24 cellular contexts compared by ENCODE assay signal in genomic region chr2:82728090-82728489, GRCh38.
DNase-seq lines count a peak whose midpoint lies in the region; ATAC-seq, FAIRE-seq and TF ChIP-seq lines count a peak whose summit lies in the region.
"Had no signal": no experiment of that assay in that cellular context is flagged by ENCODE, and none has a peak within 500 bp of the region (broad histone marks: within the 10 kb centered on the region; RNA-seq: fewer than 3 reads in every experiment).

No MANE protein-coding gene starts in this region.

- H2BK20ac ChIP-seq in H1 (ENCODE audit: low read length) = no peak overlapping the region

- DNase-seq in A549 (ENCODE audit: low read depth in 1 of 2, low spot score in 1 of 2) = no peak
- DNase-seq in GM23338 (ENCODE audit: low spot score) = no peak
- DNase-seq in OCI-M1 (lab: John Stamatoyannopoulos, UW) = peak; percentile 1
- DNase-seq in H1 (ENCODE audit: low read depth in 1 of 2, low spot score in 2 of 2) = no peak
- DNase-seq in OCI-LY7 (ENCODE audit: low spot score) = no peak
- DNase-seq in NCI-H1092 treated with DMSO at 0.1 percent for 48 hours (lab: John Stamatoyannopoulos, UW) = no peak
- DNase-seq: 8988T; AML-193; Caco-2; Calu3; CD4-positive, alpha-beta T cell; CD8-positive, alpha-beta T cell; DMS79 treated with DMSO at 0.1 percent for 48 hours; GF-D8 had no signal

- H3K14ac ChIP-seq in H1 (ENCODE audit: insufficient read length) = no peak overlapping the region

- H3K4me1 Mint-ChIP-seq in GM23338 = peaks cover 7% of the 10 kb centered on the region; the same call in 2 of the 3 replicates
- H3K4me1 Mint-ChIP-seq: B cell had no signal

- BruUV-seq in OCI-LY7 (replicated peaks; lab: Mats Ljungman, UMichigan) = no TSS peak

- H3K56ac ChIP-seq in H1 (replicated peaks; ENCODE audit: insufficient read length, low read depth, low read length) = no peak overlapping the region

- no peak overlapping the region for H2AK5ac ChIP-seq in H1 (ENCODE audit: low read depth, low read length)

- intact Hi-C loops in OCI-LY7 (cut with micrococcal nuclease; ENCODE audit: unreplicated experiment) = no loop called here

- H3K4me2 ChIP-seq in A549 = no peak overlapping the region
- H3K4me2 ChIP-seq in GM23338 = no peak overlapping the region
- H3K4me2 ChIP-seq in H1 (ENCODE audit: insufficient read depth in 1 of 2, low read depth in 2 of 2, low read length in 2 of 2) = no peak overlapping the region
- H3K4me2 ChIP-seq in OCI-LY7 (ENCODE audit: low read length) = no peak overlapping the region
- H3K4me2 ChIP-seq: BLaER1 treated with 17β-estradiol and CSF1 and Interleukin-3, amounts not matched to agents 10 nM and 100 nM had no signal

- no peak overlapping the region for H4K8ac ChIP-seq in H1 (ENCODE audit: extremely low read depth, insufficient read depth, low read length)

- POLR2A ChIA-PET in A549 (lab: Yijun Ruan, JAX) (no interaction called here), H1 (lab: Charles Lee; ENCODE audit: partially characterized antibody) (no interaction called here), OCI-LY7 (lab: Charles Lee) (no interaction called here)

- H3K9me3 ChIP-seq in A549 (no peaks in the 10 kb centered on the region; the same call in 2 of the 3 replicates), H1 (ENCODE audit: insufficient read depth in 2 of 2, low read depth in 1 of 2, low read length in 1 of 2) (no peaks in the 10 kb centered on the region), OCI-LY7 (ENCODE audit: low read length) (no peaks in the 10 kb centered on the region)
- H3K9me3 ChIP-seq: BLaER1 treated with 17β-estradiol and CSF1 and Interleukin-3, amounts not matched to agents 10 nM and 100 nM; Caco-2 had no signal

- no peak overlapping the region for H3K23ac ChIP-seq in H1 (ENCODE audit: insufficient read length)

- H3K9me3 Mint-ChIP-seq in GM23338 = no peaks in the 10 kb centered on the region

- H4K5ac ChIP-seq in H1 (ENCODE audit: insufficient read length, low read depth, low read length) = no peak overlapping the region

- no peaks in the 10 kb centered on the region for H3F3A ChIP-seq in GM23338 (replicated peaks; ENCODE audit: low read depth)

- H3K79me1 ChIP-seq in H1 (ENCODE audit: low read depth, low read length) = no peaks in the 10 kb centered on the region

- H3K9ac ChIP-seq in H1 (replicated peaks in 1 of 4; ENCODE audit: extremely low read depth in 1 of 4, low read depth in 3 of 4, low read length in 3 of 4) = no peak overlapping the region
- H3K9ac ChIP-seq: BLaER1 treated with 17β-estradiol and CSF1 and Interleukin-3, amounts not matched to agents 10 nM and 100 nM had no signal

- H2BK12ac ChIP-seq in H1 (ENCODE audit: low read depth, low read length) = no peak overlapping the region

- TF ChIP-seq EP300 in A549 (IDR thresholded peaks at IDR 0.05) = no peak
- TF ChIP-seq EP300 in H1 (IDR thresholded peaks at IDR 0.05; ENCODE audit: borderline replicate concordance in 1 of 2, low read depth in 2 of 2, low read length in 2 of 2) = no peak

- H3K4me3 ChIP-seq in A549 (no peak overlapping the region), GM23338 (no peak overlapping the region), H1 (ENCODE audit: extremely low read depth in 1 of 4, insufficient read depth in 2 of 4, low read depth in 3 of 4, low read length in 4 of 4) (no peak overlapping the region), OCI-LY7 (ENCODE audit: low read depth, low read length, poor library complexity, severe bottlenecking) (no peak overlapping the region)
- H3K4me3 ChIP-seq: BLaER1 treated with 17β-estradiol and CSF1 and Interleukin-3, amounts not matched to agents 10 nM and 100 nM had no signal

- H3K27me3 Mint-ChIP-seq in GM23338 (ENCODE audit: insufficient read depth, low read depth, poor library complexity) = no peaks in the 10 kb centered on the region
- H3K27me3 Mint-ChIP-seq: B cell; CD4-positive, alpha-beta T cell had no signal

- FAIRE-seq in A549 (lab: Jason Lieb, UNC) = no peak
- FAIRE-seq in H1 (lab: Jason Lieb, UNC) = no peak
- FAIRE-seq: A204.1, D721Med, G401.6, GM12891, GM19239 had no signal

- H2BK5ac ChIP-seq in H1 (ENCODE audit: low read depth, low read length) = no peak overlapping the region

- H3K23me2 ChIP-seq in H1 (ENCODE audit: low read depth, low read length) = no peaks in the 10 kb centered on the region

- no peaks in the 10 kb centered on the region for H3K4me1 ChIP-seq in A549
- H3K4me1 ChIP-seq in GM23338 (ENCODE audit: insufficient read depth) = no peaks in the 10 kb centered on the region
- no peaks in the 10 kb centered on the region for H3K4me1 ChIP-seq in H1 (replicated peaks in 1 of 4; ENCODE audit: control insufficient read depth in 3 of 4, insufficient read depth in 4 of 4, low read length in 3 of 4)
- H3K4me1 ChIP-seq in OCI-LY7 (ENCODE audit: insufficient read depth, low read length, poor library complexity, severe bottlenecking) = no peaks in the 10 kb centered on the region
- H3K4me1 ChIP-seq: BLaER1 treated with 17β-estradiol and CSF1 and Interleukin-3, amounts not matched to agents 10 nM and 100 nM; Caco-2 had no signal

- no peak overlapping the region for H3K4me3 Mint-ChIP-seq in GM23338
- H3K4me3 Mint-ChIP-seq: B cell; CD4-positive, alpha-beta T cell; CD8-positive, alpha-beta T cell had no signal

- ATAC-seq in A549 = no peak
- ATAC-seq in GM23338 = no peak
- no peak for ATAC-seq in HG02981 (IDR thresholded peaks at IDR 0.05; ENCODE audit: unreplicated experiment)
- ATAC-seq in GM19467 (IDR thresholded peaks at IDR 0.05; ENCODE audit: unreplicated experiment) = no peak
- ATAC-seq: CD8-positive, alpha-beta T cell had no signal

- CTCF ChIA-PET in A549 (lab: Yijun Ruan, JAX) = no interaction called here
- CTCF ChIA-PET in H1 (lab: Charles Lee; ENCODE audit: partially characterized antibody) = no interaction called here
- CTCF ChIA-PET in OCI-LY7 (lab: Charles Lee; ENCODE audit: unreplicated experiment) = no interaction called here

- H3K9me2 ChIP-seq in GM23338 (ENCODE audit: insufficient read depth) (no peaks in the 10 kb centered on the region), OCI-LY7 (ENCODE audit: insufficient read depth, low read length) (no peaks in the 10 kb centered on the region)

- no peak overlapping the region for H2BK15ac ChIP-seq in H1 (ENCODE audit: low read length)

- TF ChIP-seq RAD21 in A549 (conservative IDR thresholded peaks at IDR 0.05 in 1 of 2, IDR thresholded peaks at IDR 0.05 in 1 of 2) = no peak
- TF ChIP-seq RAD21 in H1 (IDR thresholded peaks at IDR 0.05 in 1 of 2, conservative IDR thresholded peaks at IDR 0.05 in 1 of 2; ENCODE audit: low read depth in 2 of 2, low read length in 2 of 2) = no peak

- TF ChIP-seq POLR2A in A549 (IDR thresholded peaks at IDR 0.05; ENCODE audit: low read length) (no peak), H1 (IDR thresholded peaks at IDR 0.05; ENCODE audit: control extremely low read depth in 1 of 2, low read depth in 2 of 2, low read length in 2 of 2) (no peak)

- no peaks in the 10 kb centered on the region for H3K27me3 ChIP-seq in GM23338 (ENCODE audit: insufficient read depth)
- no peaks in the 10 kb centered on the region for H3K27me3 ChIP-seq in H1 (replicated peaks in 1 of 4; ENCODE audit: control insufficient read depth in 3 of 4, extremely low read depth in 1 of 4, insufficient read depth in 3 of 4, low read length in 3 of 4)
- H3K27me3 ChIP-seq: BLaER1 treated with 17β-estradiol and CSF1 and Interleukin-3, amounts not matched to agents 10 nM and 100 nM had no signal

- no peak overlapping the region for H3K27ac ChIP-seq in A549
- H3K27ac ChIP-seq in GM23338 (ENCODE audit: low read depth) = no peak overlapping the region
- no peak overlapping the region for H3K27ac ChIP-seq in H1 (ENCODE audit: low read depth, low read length)
- H3K27ac ChIP-seq in OCI-LY7 (ENCODE audit: low read depth, low read length, poor library complexity, severe bottlenecking) = no peak overlapping the region
- H3K27ac ChIP-seq: BLaER1 treated with 17β-estradiol and CSF1 and Interleukin-3, amounts not matched to agents 10 nM and 100 nM; C4-2B had no signal

- no peak overlapping the region for H3K27ac Mint-ChIP-seq in GM23338
- H3K27ac Mint-ChIP-seq: B cell; CD4-positive, alpha-beta T cell; CD8-positive, alpha-beta T cell had no signal

- TF ChIP-seq CTCF in A549 (IDR thresholded peaks at IDR 0.05) (no peak), GM23338 (conservative IDR thresholded peaks at IDR 0.05; ENCODE audit: low read depth in 2 of 2) (no peak), H1 (IDR thresholded peaks at IDR 0.05; ENCODE audit: control extremely low read depth in 1 of 3, insufficient read depth in 1 of 3, low read depth in 1 of 3, low read length in 3 of 3) (no peak), OCI-LY7 (conservative IDR thresholded peaks at IDR 0.05; ENCODE audit: low read length) (no peak)

- WGBS in A549 (ENCODE audit: missing lambda C conversion rate) = 34% methylated on average over 2 of the region's 2 CpGs
- 86% methylated on average over 2 of the region's 2 CpGs; no CpG with 5 or more reads in 1 of the 2 experiments for WGBS in H1 (ENCODE audit: extremely low coverage in 1 of 2, insufficient coverage in 1 of 2, insufficient read length in 1 of 2, insufficient replicate concordance in 2 of 2, low coverage in 1 of 2, low lambda C conversion rate in 2 of 2, missing lambda C conversion rate in 1 of 2), 2 experiments

- H4K20me1 ChIP-seq in GM23338 (replicated peaks; ENCODE audit: insufficient read depth) (no peaks in the 10 kb centered on the region), H1 (replicated peaks in 1 of 2; ENCODE audit: control insufficient read depth in 1 of 2, insufficient read depth in 2 of 2, low read length in 2 of 2) (no peaks in the 10 kb centered on the region), OCI-LY7 (ENCODE audit: insufficient read depth, low read length) (no peaks in the 10 kb centered on the region)
- H4K20me1 ChIP-seq: BLaER1 treated with 17β-estradiol and CSF1 and Interleukin-3, amounts not matched to agents 10 nM and 100 nM had no signal

- no peak overlapping the region for H3K18ac ChIP-seq in H1 (ENCODE audit: extremely low read depth, low read length)

- H2AFZ ChIP-seq in GM23338 (peak overlapping the region; percentile 67; the same call in 1 of the 2 replicates), H1 (ENCODE audit: low read length) (no peak overlapping the region), OCI-LY7 (ENCODE audit: low read length) (no peak overlapping the region)

- H3K36me3 Mint-ChIP-seq in GM23338 (ENCODE audit: low read depth) = no peaks in the 10 kb centered on the region
- H3K36me3 Mint-ChIP-seq: CD8-positive, alpha-beta T cell had no signal

- H3K79me2 ChIP-seq in GM23338 (replicated peaks; ENCODE audit: insufficient read depth) (no peaks in the 10 kb centered on the region), H1 (ENCODE audit: control insufficient read depth in 1 of 2, insufficient read depth in 2 of 2, low read length in 2 of 2) (no peaks in the 10 kb centered on the region), OCI-LY7 (ENCODE audit: insufficient read depth, low read depth, low read length) (no peaks in the 10 kb centered on the region)

- H3K4ac ChIP-seq in H1 (replicated peaks; ENCODE audit: insufficient read length, low read depth, low read length) = no peak overlapping the region

- H3K36me3 ChIP-seq in GM23338 (ENCODE audit: insufficient read depth) (no peaks in the 10 kb centered on the region), H1 (ENCODE audit: control insufficient read depth in 2 of 4, insufficient read depth in 4 of 4, low read length in 3 of 4) (no peaks in the 10 kb centered on the region), OCI-LY7 (ENCODE audit: insufficient read depth, low read length) (no peaks in the 10 kb centered on the region)
- H3K36me3 ChIP-seq: BLaER1 treated with 17β-estradiol and CSF1 and Interleukin-3, amounts not matched to agents 10 nM and 100 nM had no signal

- no peak overlapping the region for H2BK120ac ChIP-seq in H1 (replicated peaks; ENCODE audit: low read depth, low read length)

- H4K91ac ChIP-seq in H1 (replicated peaks; ENCODE audit: insufficient read length, low read length) = no peak overlapping the region

Comparison
In these comparisons a context has a peak if more than half of its experiments do, and no peak if none do; other contexts are left out.
1. Of the 18 proteins assayed by ChIP-seq in both H1 and A549: peak only in H1: none; only in A549: none; in both: MAFK; in neither: 17.